8 cellular contexts compared by ENCODE assay signal in the genomic region with DNA sequence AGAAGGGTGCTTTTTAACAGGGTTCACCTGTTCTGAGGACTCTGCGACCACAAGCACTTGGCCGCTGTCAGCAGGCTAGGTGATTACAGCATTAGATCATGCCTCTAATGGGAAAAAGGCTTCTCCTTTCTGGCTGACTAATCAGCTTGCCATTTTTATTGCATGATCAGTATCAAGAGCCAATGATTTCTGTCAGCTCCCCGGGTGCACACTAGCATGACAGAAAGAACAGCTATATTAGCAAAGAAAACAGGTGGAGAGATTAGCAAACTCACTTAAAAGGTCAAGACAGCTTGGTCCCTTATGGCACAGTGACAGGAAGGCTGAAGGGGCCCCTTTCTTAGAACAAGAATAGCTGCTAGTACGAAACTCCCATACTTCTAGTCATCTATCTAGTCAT.
DNase-seq lines count a peak whose midpoint lies in the region; ATAC-seq and TF ChIP-seq lines count a peak whose summit lies in the region.

No MANE protein-coding gene starts in this region.

- H2BK12ac ChIP-seq in mesenchymal stem cell (ENCODE audit: low read length in 2 of 2), result no peak overlapping the region

- peaks cover 35% of the 10 kb centered on the region for H3K4me1 ChIP-seq in RWPE2 (ENCODE audit: insufficient read depth, poor library complexity, severe bottlenecking)
- H3K4me1 ChIP-seq in mesenchymal stem cell (ENCODE audit: control insufficient read depth, insufficient read depth, low read depth, low read length), result peaks cover 9% of the 10 kb centered on the region
- peaks cover 0 to 25% of the 10 kb centered on the region in 2 donors for H3K4me1 ChIP-seq in right atrium auricular region

- no peak overlapping the region for H4K91ac ChIP-seq in mesenchymal stem cell (ENCODE audit: low read length)

- H4K8ac ChIP-seq in mesenchymal stem cell (ENCODE audit: low read length), result no peak overlapping the region

- 10% methylated on average over 4 of the region's 4 CpGs for WGBS in mesenchymal stem cell

- peak; percentile 76 for ATAC-seq in HG02885 (IDR thresholded peaks at IDR 0.05; ENCODE audit: poor library complexity, unreplicated experiment)
- peak; percentile 81 for ATAC-seq in RWPE2 (ENCODE audit: low read depth)

- TF ChIP-seq CTCF in RWPE2 (IDR thresholded peaks at IDR 0.05; ENCODE audit: poor library complexity, severe bottlenecking) (no peak), right atrium auricular region (IDR thresholded peaks at IDR 0.05) (no peak)

- no peak overlapping the region for H2BK15ac ChIP-seq in mesenchymal stem cell (ENCODE audit: low read depth, poor library complexity, severe bottlenecking)

- H3K27me3 ChIP-seq in RWPE2 (ENCODE audit: insufficient read depth, poor library complexity, severe bottlenecking) (no peaks in the 10 kb centered on the region), mesenchymal stem cell (ENCODE audit: control insufficient read depth in 1 of 2, insufficient read depth in 1 of 2, low read length in 2 of 2) (peaks cover 0 to 73% of the 10 kb centered on the region in 2 experiments), right atrium auricular region (no peaks in the 10 kb centered on the region)

- H3K36me3 ChIP-seq in RWPE2 (ENCODE audit: low read depth) (no peaks in the 10 kb centered on the region), mesenchymal stem cell (ENCODE audit: control insufficient read depth in 1 of 2, insufficient read depth in 2 of 2, low read depth in 1 of 2, low read length in 2 of 2) (no peaks in the 10 kb centered on the region), right atrium auricular region (no peaks in the 10 kb centered on the region)

- no peak overlapping the region for H3K4me3 ChIP-seq in RWPE2 (ENCODE audit: severe bottlenecking)
- H3K4me3 ChIP-seq in mesenchymal stem cell (ENCODE audit: insufficient read depth in 1 of 2, low read depth in 1 of 2, low read length in 2 of 2), result no peak overlapping the region
- H3K4me3 ChIP-seq in right atrium auricular region, result no peak overlapping the region

- no peak overlapping the region for H2AFZ ChIP-seq in mesenchymal stem cell (ENCODE audit: low read depth, low read length)

- peak; percentile 45 for DNase-seq in stimulated activated CD4-positive, alpha-beta T cell treated with anti-CD3 and anti-CD28 coated beads, Interleukin-15, amount 100 ng/mL, for 24 hours
- no peak for DNase-seq in stimulated activated CD4-positive, alpha-beta T cell treated with anti-CD3 and anti-CD28 coated beads, Interleukin-4, amount 100 ng/mL, for 4 hours
- DNase-seq in RWPE2 (ENCODE audit: low spot score), result peak; percentile 74
- peak; percentile 78 for DNase-seq in mesenchymal stem cell
- DNase-seq in right atrium auricular region (ENCODE audit: low spot score), result no peak
- no peak for DNase-seq in DMS 273 (lab: John Stamatoyannopoulos, UW; ENCODE audit: unreplicated experiment)
- no peak for DNase-seq in SKM-1 treated with dmso at 0.1 percent for 144 hours (lab: John Stamatoyannopoulos, UW; ENCODE audit: unreplicated experiment)

- peak overlapping the region; percentile 79 for H3K9ac ChIP-seq in mesenchymal stem cell (ENCODE audit: low read length)

- no peak overlapping the region for H3K4ac ChIP-seq in mesenchymal stem cell (ENCODE audit: low read depth in 1 of 2, low read length in 2 of 2)

- H2AK5ac ChIP-seq in mesenchymal stem cell (ENCODE audit: low read length, severe bottlenecking), result no peak overlapping the region

- H2BK120ac ChIP-seq in mesenchymal stem cell (ENCODE audit: low read depth, low read length), result no peak overlapping the region

- no peaks in the 10 kb centered on the region for H3K79me1 ChIP-seq in mesenchymal stem cell (replicated peaks; ENCODE audit: low read length, poor library complexity, severe bottlenecking)

- H3K9me3 ChIP-seq in RWPE2 (ENCODE audit: severe bottlenecking) (no peaks in the 10 kb centered on the region), mesenchymal stem cell (ENCODE audit: control insufficient read depth, low read length) (no peaks in the 10 kb centered on the region), right atrium auricular region (no peaks in the 10 kb centered on the region)

- H3K18ac ChIP-seq in mesenchymal stem cell (ENCODE audit: low read depth in 1 of 2, low read length in 2 of 2), result no peak overlapping the region

- H2BK5ac ChIP-seq in mesenchymal stem cell (ENCODE audit: low read depth, low read length, poor library complexity, severe bottlenecking), result no peak overlapping the region

- no peak overlapping the region for H3K14ac ChIP-seq in mesenchymal stem cell (ENCODE audit: low read length in 2 of 2)

- H3K23ac ChIP-seq in mesenchymal stem cell (ENCODE audit: low read length in 2 of 2), result no peak overlapping the region

- peak overlapping the region; percentile 40 for H3K4me2 ChIP-seq in mesenchymal stem cell (ENCODE audit: low read length, poor library complexity, severe bottlenecking)

- H3K27ac ChIP-seq in RWPE2 (ENCODE audit: poor library complexity, severe bottlenecking), result peak overlapping the region; percentile 4
- H3K27ac ChIP-seq in mesenchymal stem cell (ENCODE audit: low read length, poor library complexity, severe bottlenecking), result no peak overlapping the region
- H3K27ac ChIP-seq in right atrium auricular region, result no peak overlapping the region

Comparison
In these comparisons a context has a peak if more than half of its experiments do, and no peak if none do; other contexts are left out.
1. DNase-seq: peak in stimulated activated CD4-positive, alpha-beta T cell treated with anti-CD3 and anti-CD28 coated beads, Interleukin-15, amount 100 ng/mL, for 24 hours (single experiment), RWPE2 (single experiment) and mesenchymal stem cell (single experiment); none in stimulated activated CD4-positive, alpha-beta T cell treated with anti-CD3 and anti-CD28 coated beads, Interleukin-4, amount 100 ng/mL, for 4 hours (0 of 2), right atrium auricular region (single experiment), DMS 273 (single experiment) and SKM-1 treated with dmso at 0.1 percent for 144 hours (single experiment).